In the genomic region with DNA sequence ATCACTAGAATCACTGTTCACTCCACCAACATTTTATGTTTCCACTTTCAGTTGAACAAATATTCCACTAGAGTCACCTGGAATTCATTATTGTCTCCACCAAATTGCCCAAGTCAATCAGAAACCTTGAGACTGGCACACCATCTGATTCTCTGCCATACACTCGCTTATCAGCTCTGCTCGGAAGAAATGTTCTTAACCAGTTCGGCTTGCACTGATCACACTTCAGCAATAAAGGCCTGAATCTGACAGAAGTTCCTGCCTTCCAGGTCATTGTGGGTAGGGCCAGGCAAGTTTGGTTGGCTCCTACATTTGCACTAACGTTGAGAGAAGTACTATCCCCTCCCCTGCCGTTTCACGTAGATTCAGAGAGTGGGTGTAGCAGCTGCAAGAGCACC, we compare ENCODE assay signal across 8 cellular contexts. TPM values are rescaled to one million over a fixed set of nuclear protein-coding genes. Genes with fewer than 3 reads are reported as not detected.
DNase-seq lines count a peak whose midpoint lies in the region; ATAC-seq and TF ChIP-seq lines count a peak whose summit lies in the region.

No MANE protein-coding gene starts in this region.

- 0 to 1% methylated on average over 6 of the region's 6 CpGs for WGBS in GM23248 (ENCODE audit: low coverage in 1 of 2, low lambda C conversion rate in 2 of 2, missing lambda C conversion rate in 2 of 2), 2 experiments
- WGBS in right cardiac atrium = 0% methylated on average over 6 of the region's 6 CpGs
- 3% methylated on average over 6 of the region's 6 CpGs for WGBS in smooth muscle cell (ENCODE audit: low lambda C conversion rate)

- H3K27ac Mint-ChIP-seq in WTC11 = peak overlapping the region; percentile 100

- H3K4me1 ChIP-seq in GM23248 (ENCODE audit: insufficient read depth) (peaks cover 47% of the 10 kb centered on the region), right cardiac atrium (ENCODE audit: control insufficient read depth, insufficient read depth, low read length) (peaks cover 15% of the 10 kb centered on the region), smooth muscle cell (ENCODE audit: low read depth) (peaks cover 50% of the 10 kb centered on the region)

- intact Hi-C loops in right cardiac atrium (cut with DNase I) = loop anchor here in 1 of 4 donors (10.0 kb wide), 1 partner anchor 93 kb away; a partner anchor contains a TSS

- H3K4me1 Mint-ChIP-seq in WTC11 = peaks cover 58% of the 10 kb centered on the region

- peaks cover 45% of the 10 kb centered on the region for H3F3A ChIP-seq in GM23248 (ENCODE audit: insufficient read depth)
- H3F3A ChIP-seq in smooth muscle cell (ENCODE audit: low read depth) = peaks cover 12% of the 10 kb centered on the region

- CTCF ChIA-PET in WTC11 (lab: Charles Lee) = interaction anchor here (0.6 to 1.5 kb wide), 4 partner anchors 38 to 154 kb away, joined by 3 to 5 read pairs (median 4); a partner anchor contains a TSS

- H3K4me2 ChIP-seq in GM23248 (ENCODE audit: unreplicated experiment) = peak overlapping the region; percentile 100
- peak overlapping the region; percentile 92 for H3K4me2 ChIP-seq in smooth muscle cell

- DNase-seq in GM23248 = no peak
- no peak for DNase-seq in WTC11 (ENCODE audit: low spot score)
- no peak for DNase-seq in right cardiac atrium
- DNase-seq in smooth muscle cell (lab: John Stamatoyannopoulos, UW; ENCODE audit: unreplicated experiment) = no peak
- no peak for DNase-seq in NCI-H2107 (lab: John Stamatoyannopoulos, UW)
- DNase-seq in NCI-H2171 (lab: John Stamatoyannopoulos, UW) = no peak

- H3K9me2 ChIP-seq in GM23248 (ENCODE audit: insufficient read depth) = no peaks in the 10 kb centered on the region

- POLR2A ChIA-PET in WTC11 (lab: Charles Lee) = interaction anchor here (1.4 kb wide), 1 partner anchor 39 kb away, joined by 8 read pairs; a partner anchor contains a TSS

- H4K20me1 ChIP-seq in GM23248 (ENCODE audit: insufficient read depth) (peaks cover 43% of the 10 kb centered on the region), smooth muscle cell (ENCODE audit: low read depth) (peaks cover 55% of the 10 kb centered on the region)

- ATAC-seq in WTC11 = no peak
- no peak for ATAC-seq in right cardiac atrium
- no peak for ATAC-seq in GM21786 (IDR thresholded peaks at IDR 0.05; ENCODE audit: unreplicated experiment)
- ATAC-seq in HG03196 (IDR thresholded peaks at IDR 0.05; ENCODE audit: unreplicated experiment) = no peak

- peaks cover 9% of the 10 kb centered on the region for H3K36me3 Mint-ChIP-seq in WTC11

- H3K27me3 Mint-ChIP-seq in WTC11 (ENCODE audit: low read depth) = no peaks in the 10 kb centered on the region

- H3K9ac ChIP-seq in GM23248 (peak overlapping the region; percentile 91), smooth muscle cell (ENCODE audit: low read depth) (peak overlapping the region; percentile 67)

- H3K79me2 ChIP-seq in GM23248 (ENCODE audit: insufficient read depth) (peaks cover 59% of the 10 kb centered on the region), smooth muscle cell (ENCODE audit: low read depth) (peaks cover 60% of the 10 kb centered on the region)

- H3K4me3 ChIP-seq in GM23248 (peak overlapping the region; percentile 99), right cardiac atrium (ENCODE audit: low read length) (peak overlapping the region; percentile 82), smooth muscle cell (peak overlapping the region; percentile 85)

- peaks cover 2% of the 10 kb centered on the region for H3K36me3 ChIP-seq in GM23248 (ENCODE audit: low read depth)
- no peaks in the 10 kb centered on the region for H3K36me3 ChIP-seq in smooth muscle cell (ENCODE audit: low read depth)

- H2AFZ ChIP-seq in GM23248 = peak overlapping the region; percentile 82
- no peak overlapping the region for H2AFZ ChIP-seq in smooth muscle cell (ENCODE audit: low read depth)

- H3K9me3 Mint-ChIP-seq in WTC11 = no peaks in the 10 kb centered on the region

- no peak for TF ChIP-seq CTCF in WTC11 (IDR thresholded peaks at IDR 0.05)
- TF ChIP-seq CTCF in smooth muscle cell (IDR thresholded peaks at IDR 0.05; ENCODE audit: borderline replicate concordance, insufficient read depth, poor library complexity, severe bottlenecking) = no peak

- H3K9me3 ChIP-seq in GM23248 (ENCODE audit: low read depth) (no peaks in the 10 kb centered on the region), right cardiac atrium (ENCODE audit: control insufficient read depth, low read length) (no peaks in the 10 kb centered on the region), smooth muscle cell (replicated peaks; ENCODE audit: low read depth) (no peaks in the 10 kb centered on the region)

- in situ Hi-C loops in GM23248 (cut with MboI) = no loop called here

- H3K27ac ChIP-seq in GM23248 = peak overlapping the region; percentile 84
- peak overlapping the region; percentile 82 for H3K27ac ChIP-seq in right cardiac atrium (ENCODE audit: low read length)
- H3K27ac ChIP-seq in smooth muscle cell (ENCODE audit: low read depth) = peak overlapping the region; percentile 79

- no peaks in the 10 kb centered on the region for H3K27me3 ChIP-seq in GM23248 (replicated peaks; ENCODE audit: insufficient read depth)
- H3K27me3 ChIP-seq in right cardiac atrium (ENCODE audit: control insufficient read depth, insufficient read depth) = no peaks in the 10 kb centered on the region
- no peaks in the 10 kb centered on the region for H3K27me3 ChIP-seq in smooth muscle cell (ENCODE audit: low read depth)

- peak overlapping the region; percentile 100 for H3K4me3 Mint-ChIP-seq in WTC11

TF ChIP-seq in WTC11, 78 proteins besides CTCF, POLR2A, EP300 and RAD21 (continues in another document):
- TF ChIP-seq ELF4 (CRISPR knock-in tag; IDR thresholded peaks at IDR 0.05; ENCODE audit: low read depth) (no peak), ZNF219 (CRISPR knock-in tag; IDR thresholded peaks at IDR 0.05; ENCODE audit: borderline replicate concordance) (no peak), EMX1 (CRISPR knock-in tag; IDR thresholded peaks at IDR 0.05) (no peak), FOXJ3 (CRISPR knock-in tag; IDR thresholded peaks at IDR 0.05; ENCODE audit: borderline replicate concordance) (no peak)
- TF ChIP-seq, protein P1, sequence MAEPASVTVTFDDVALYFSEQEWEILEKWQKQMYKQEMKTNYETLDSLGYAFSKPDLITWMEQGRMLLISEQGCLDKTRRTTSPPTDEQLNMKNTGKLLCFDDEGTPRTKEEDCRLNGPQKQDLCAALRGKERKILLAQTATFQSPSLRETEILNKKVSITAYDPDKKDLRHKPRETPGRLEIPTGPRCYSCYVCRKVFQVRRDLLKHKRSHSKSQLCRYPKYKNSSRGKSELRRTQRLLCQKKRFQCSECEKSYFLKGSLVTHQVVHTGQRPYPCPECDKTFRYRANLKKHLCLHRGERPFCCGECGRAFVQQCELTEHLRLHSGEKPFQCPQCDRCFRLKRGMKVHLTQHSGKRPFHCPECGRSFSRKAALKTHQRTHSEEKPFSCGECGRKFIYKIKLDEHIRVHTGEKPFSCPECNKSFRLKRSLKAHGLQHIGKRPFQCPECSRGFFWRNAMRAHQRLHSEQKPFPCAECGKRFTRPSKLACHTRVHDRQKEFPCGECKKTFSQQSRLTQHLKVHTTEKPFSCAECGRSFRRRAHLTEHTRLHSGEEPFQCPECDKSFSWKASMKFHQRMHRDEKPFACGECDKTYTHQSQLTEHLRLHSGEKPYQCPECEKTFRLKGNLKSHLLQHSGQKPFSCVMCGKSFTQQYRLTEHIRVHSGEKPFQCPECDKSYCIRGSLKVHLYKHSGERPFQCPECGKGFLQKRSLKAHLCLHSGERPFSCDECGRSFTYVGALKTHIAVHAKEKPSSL (CRISPR knock-in tag; conservative IDR thresholded peaks at IDR 0.05) = no peak

RNA-seq across cellular contexts. Expression of a gene that starts 10.0 kb away (rescaled TPM):
- total RNA-seq in GM23248 (2014; rRNA removed; shearing (Covaris generic)) = 578 and 599 TPM in 2 replicates
- polyA plus RNA-seq in GM23248 (2016; fragmentation: Nextera tagmentation; extraction: Ambion mirVana) (557 and 570 TPM in 2 replicates), right cardiac atrium (391 TPM), smooth muscle cell (384 and 386 TPM in 2 replicates)
- total RNA-seq in WTC11 (2021) (496 to 614 TPM (median 504 TPM) in 3 replicates), right cardiac atrium (100 to 1,000 TPM; 202 to 594 (median 262) TPM), smooth muscle cell (436 and 458 TPM in 2 replicates)

RNA-seq across cellular contexts. Expression of a gene that starts 24.2 kb away (rescaled TPM):
- not detected in 2 replicates for total RNA-seq in GM23248 (2014; rRNA removed; shearing (Covaris generic))
- polyA plus RNA-seq in GM23248 (2016; fragmentation: Nextera tagmentation; extraction: Ambion mirVana) (not detected in 2 replicates), right cardiac atrium (not detected), smooth muscle cell (not detected in 2 replicates)
- total RNA-seq in WTC11 (2021) (not detected in 3 replicates), right cardiac atrium (not detected), smooth muscle cell (not detected in 2 replicates)

RNA-seq across cellular contexts. Expression of a gene that starts 27.1 kb away (rescaled TPM):
- total RNA-seq in GM23248 (2014; rRNA removed; shearing (Covaris generic)) = 0.11 TPM in 1 of 2 replicates, not detected in the other
- polyA plus RNA-seq in GM23248 (2016; fragmentation: Nextera tagmentation; extraction: Ambion mirVana) (not detected in 2 replicates), right cardiac atrium (not detected), smooth muscle cell (0.15 TPM in 1 of 2 replicates, not detected in the other)
- total RNA-seq in WTC11 (2021) (0.02 to 0.09 TPM in 2 of 3 replicates, not detected in the other), right cardiac atrium (under 1 TPM; 0.09 to 0.88 (median 0.18) TPM), smooth muscle cell (0.90 TPM in 1 of 2 replicates, not detected in the other)

RNA-seq across cellular contexts. Expression of a gene that starts 38.8 kb away (rescaled TPM):
- total RNA-seq in GM23248 (2014; rRNA removed; shearing (Covaris generic)) = 73.0 and 90.5 TPM in 2 replicates
- polyA plus RNA-seq in GM23248 (2016; fragmentation: Nextera tagmentation; extraction: Ambion mirVana) (132 and 133 TPM in 2 replicates), right cardiac atrium (67.6 TPM), smooth muscle cell (130 and 143 TPM in 2 replicates)
- total RNA-seq in WTC11 (2021) (201 to 205 TPM (median 203 TPM) in 3 replicates), right cardiac atrium (100 to 1,000 TPM; 103 to 112 (median 107) TPM), smooth muscle cell (104 and 108 TPM in 2 replicates)
